In genomic region chr2:16525265-16525887, GRCh38 we compare ENCODE assay signal across 9 cellular contexts.
DNase-seq lines count a peak whose midpoint lies in the region; FAIRE-seq and TF ChIP-seq lines count a peak whose summit lies in the region.
"Had no signal": no experiment of that assay in that cellular context is flagged by ENCODE, and none has a peak within 500 bp of the region (broad histone marks: within the 10 kb centered on the region; RNA-seq: fewer than 3 reads in every experiment).

No MANE protein-coding gene starts in this region.

- no peak overlapping the region for H3K4me3 Mint-ChIP-seq in type B pancreatic cell
- H3K4me3 Mint-ChIP-seq: naive thymus-derived CD8-positive, alpha-beta T cell had no signal

- H3K36me3 Mint-ChIP-seq in type B pancreatic cell, result no peaks in the 10 kb centered on the region
- H3K36me3 Mint-ChIP-seq: naive thymus-derived CD8-positive, alpha-beta T cell had no signal

- peaks cover 5% of the 10 kb centered on the region for H3K27me3 Mint-ChIP-seq in type B pancreatic cell

- peaks cover 31% of the 10 kb centered on the region for H3K4me1 Mint-ChIP-seq in type B pancreatic cell (ENCODE audit: unreplicated experiment)
- H3K4me1 Mint-ChIP-seq: naive thymus-derived CD8-positive, alpha-beta T cell had no signal

- DNase-seq in stimulated activated CD4-positive, alpha-beta T cell treated with anti-CD3 and anti-CD28 coated beads, Interleukin-1b, Interleukin-23, amount 100 ng/mL, for 48 hours, result peak; percentile 10
- DNase-seq in stimulated activated CD4-positive, alpha-beta T cell treated with anti-CD3 and anti-CD28 coated beads, Interleukin-4, amount 100 ng/mL, for 1 hour, result no peak
- DNase-seq in NCI-H524 treated with DMSO at 0.1 percent for 48 hours (lab: John Stamatoyannopoulos, UW) (peak; percentile 21), epithelial cell of esophagus (ENCODE audit: low read depth) (peak; percentile 59), type B pancreatic cell (ENCODE audit: extremely low spot score, unreplicated experiment) (no peak), retina (no peak), NCI-H2171 (lab: John Stamatoyannopoulos, UW) (no peak), urothelium cell line (ENCODE audit: low spot score) (no peak)

- TF ChIP-seq CTCF in epithelial cell of esophagus (IDR thresholded peaks at IDR 0.05; ENCODE audit: insufficient read depth, low read depth, low read length, missing control alignments) (peak; percentile 74), type B pancreatic cell (conservative IDR thresholded peaks at IDR 0.05) (peak; percentile 67)

- H3K27ac Mint-ChIP-seq in type B pancreatic cell, result no peak overlapping the region
- H3K27ac Mint-ChIP-seq: naive thymus-derived CD8-positive, alpha-beta T cell had no signal

- FAIRE-seq in urothelium cell line (lab: Jason Lieb, UNC), result no peak

- H3K4me3 ChIP-seq in epithelial cell of esophagus (ENCODE audit: low read length), result no peak overlapping the region

- H3K9me3 Mint-ChIP-seq in type B pancreatic cell, result peaks cover 4% of the 10 kb centered on the region

Comparison
In these comparisons a context has a peak if more than half of its experiments do, and no peak if none do; other contexts are left out.
1. DNase-seq: peak in stimulated activated CD4-positive, alpha-beta T cell treated with anti-CD3 and anti-CD28 coated beads, Interleukin-1b, Interleukin-23, amount 100 ng/mL, for 48 hours (single experiment), NCI-H524 treated with DMSO at 0.1 percent for 48 hours (single experiment) and epithelial cell of esophagus (single experiment); none in stimulated activated CD4-positive, alpha-beta T cell treated with anti-CD3 and anti-CD28 coated beads, Interleukin-4, amount 100 ng/mL, for 1 hour (single experiment), type B pancreatic cell (single experiment), retina (single experiment), NCI-H2171 (single experiment) and urothelium cell line (single experiment).